11 cellular contexts compared by ENCODE assay signal in the genomic region with DNA sequence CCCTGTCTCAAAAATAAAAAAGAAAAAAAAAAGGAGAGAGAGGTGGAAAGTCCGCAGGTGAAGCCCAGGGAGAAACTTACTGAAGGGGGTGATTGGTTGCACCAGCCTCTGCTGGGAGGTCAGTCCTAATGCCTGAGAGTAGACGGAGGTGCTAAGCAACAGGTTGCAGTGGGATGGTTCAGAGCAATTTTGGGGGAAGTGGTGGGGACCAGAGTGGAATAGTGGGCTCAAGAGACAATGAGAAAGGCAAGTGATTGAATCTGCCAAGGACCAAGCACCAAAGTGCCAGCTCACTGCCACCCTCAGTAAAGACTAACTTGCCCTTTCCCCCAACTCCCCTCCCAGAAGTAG.
DNase-seq lines count a peak whose midpoint lies in the region; ATAC-seq and TF ChIP-seq lines count a peak whose summit lies in the region.
"Had no signal": no experiment of that assay in that cellular context is flagged by ENCODE, and none has a peak within 500 bp of the region (broad histone marks: within the 10 kb centered on the region; RNA-seq: fewer than 3 reads in every experiment).

No MANE protein-coding gene starts in this region.

- H3K4me3 ChIP-seq in CD4-positive, alpha-beta memory T cell (ENCODE audit: low read length in 2 of 2): no peak overlapping the region
- no peak overlapping the region for H3K4me3 ChIP-seq in endodermal cell (ENCODE audit: low read length)
- H3K4me3 ChIP-seq in gastrocnemius medialis: no peak overlapping the region
- H3K4me3 ChIP-seq: SJCRH30 had no signal

- H3K27me3 ChIP-seq in CD4-positive, alpha-beta memory T cell (ENCODE audit: insufficient read depth, low read length): no peaks in the 10 kb centered on the region
- no peaks in the 10 kb centered on the region for H3K27me3 ChIP-seq in endodermal cell (ENCODE audit: control insufficient read depth, insufficient read depth, low read length, poor library complexity, severe bottlenecking)
- no peaks in the 10 kb centered on the region for H3K27me3 ChIP-seq in gastrocnemius medialis
- H3K27me3 ChIP-seq: SJCRH30 had no signal

- no peaks in the 10 kb centered on the region for H3K27me3 Mint-ChIP-seq in CD4-positive, alpha-beta memory T cell
- H3K27me3 Mint-ChIP-seq in endodermal cell (ENCODE audit: insufficient read depth): no peaks in the 10 kb centered on the region
- H3K27me3 Mint-ChIP-seq: CD4-positive, alpha-beta T cell had no signal

- no peaks in the 10 kb centered on the region for H3K36me3 Mint-ChIP-seq in CD4-positive, alpha-beta memory T cell
- H3K36me3 Mint-ChIP-seq in endodermal cell (ENCODE audit: low read depth): peaks cover 58% of the 10 kb centered on the region
- H3K36me3 Mint-ChIP-seq: IgD-negative memory B cell had no signal

- H3K4me1 Mint-ChIP-seq in CD4-positive, alpha-beta memory T cell: peaks cover 6 to 19% (median 14%) of the 10 kb centered on the region in 4 donors
- no peaks in the 10 kb centered on the region for H3K4me1 Mint-ChIP-seq in endodermal cell

- TF ChIP-seq POLR2A in gastrocnemius medialis (IDR thresholded peaks at IDR 0.05): no peak

- H3K27ac ChIP-seq in CD4-positive, alpha-beta memory T cell (ENCODE audit: low read depth, low read length): no peak overlapping the region
- H3K27ac ChIP-seq in RWPE1: peak overlapping the region; percentile 60
- H3K27ac ChIP-seq in endodermal cell (ENCODE audit: low read depth, low read length): no peak overlapping the region
- peak overlapping the region; percentile 10 to 54 (median 30) for H3K27ac ChIP-seq in gastrocnemius medialis
- H3K27ac ChIP-seq: SJCRH30 had no signal

- POLR2A ChIA-PET in CD4-positive, alpha-beta memory T cell (lab: Charles Lee; ENCODE audit: partially characterized antibody): no interaction called here
- POLR2A ChIA-PET in RWPE1 (lab: Yijun Ruan, JAX; ENCODE audit: low non-redundant PET): no interaction called here

- no peak for DNase-seq in CD4-positive, alpha-beta memory T cell
- DNase-seq in RWPE1 (ENCODE audit: low spot score) (no peak), endodermal cell (no peak), gastrocnemius medialis (no peak), nucleus accumbens (lab: John Stamatoyannopoulos, UW) (no peak)
- DNase-seq: NCI-H524 treated with DMSO at 0.1 percent for 48 hours had no signal

- peak overlapping the region in 4 of 7 donors; percentile 25 to 80 (median 46) for H3K27ac Mint-ChIP-seq in CD4-positive, alpha-beta memory T cell
- H3K27ac Mint-ChIP-seq in endodermal cell: peak overlapping the region; percentile 35
- H3K27ac Mint-ChIP-seq: CD4-positive, alpha-beta T cell; IgD-negative memory B cell had no signal

- no peaks in the 10 kb centered on the region for H3K9me3 Mint-ChIP-seq in CD4-positive, alpha-beta memory T cell
- no peaks in the 10 kb centered on the region for H3K9me3 Mint-ChIP-seq in endodermal cell
- H3K9me3 Mint-ChIP-seq: CD4-positive, alpha-beta T cell; IgD-negative memory B cell had no signal

- H3K4me3 Mint-ChIP-seq in CD4-positive, alpha-beta memory T cell: peak overlapping the region in 1 of 8 donors; percentile 15
- H3K4me3 Mint-ChIP-seq in endodermal cell: no peak overlapping the region
- H3K4me3 Mint-ChIP-seq: CD4-positive, alpha-beta T cell; IgD-negative memory B cell had no signal

- CTCF ChIA-PET in CD4-positive, alpha-beta memory T cell (lab: Charles Lee; ENCODE audit: partially characterized antibody): interaction anchor here (1.0 to 5.1 kb wide), 15 partner anchors 8 to 166 kb away, joined by 3 to 53 read pairs (median 5); no protein-coding TSS in a partner anchor
- CTCF ChIA-PET in RWPE1 (lab: Yijun Ruan, JAX): interaction anchor here (0.5 to 1.7 kb wide), 8 partner anchors 13 to 149 kb away, joined by 3 to 9 read pairs (median 4); no protein-coding TSS in a partner anchor

- H3K36me3 ChIP-seq in CD4-positive, alpha-beta memory T cell (ENCODE audit: insufficient read depth, low read length): no peaks in the 10 kb centered on the region
- H3K36me3 ChIP-seq in endodermal cell (ENCODE audit: control insufficient read depth, insufficient read depth, low read length): peaks cover 35% of the 10 kb centered on the region
- peaks cover 0 to 9% of the 10 kb centered on the region in 2 donors for H3K36me3 ChIP-seq in gastrocnemius medialis

- TF ChIP-seq CTCF in RWPE1 (conservative IDR thresholded peaks at IDR 0.05; ENCODE audit: low read depth): no peak
- no peak for TF ChIP-seq CTCF in endodermal cell (conservative IDR thresholded peaks at IDR 0.05)
- no peak for TF ChIP-seq CTCF in gastrocnemius medialis (IDR thresholded peaks at IDR 0.05 in 4 of 5, conservative IDR thresholded peaks at IDR 0.05 in 1 of 5)

- WGBS in endodermal cell (ENCODE audit: insufficient coverage in 1 of 2, insufficient read length in 1 of 2), 2 experiments: 95 to 97% methylated on average over 2 of the region's 2 CpGs

- no peak overlapping the region for H3K9ac ChIP-seq in endodermal cell (ENCODE audit: extremely low read depth, low read length, poor library complexity, severe bottlenecking)

- in situ Hi-C loops in gastrocnemius medialis (cut with MboI; ENCODE audit: low sequenced_read_pairs in 4 of 4): loop anchor here in 2 of 4 donors (10.0 kb wide), 1 partner anchor 142 kb away; no protein-coding TSS in a partner anchor

- peaks cover 11% of the 10 kb centered on the region for H3K4me1 ChIP-seq in CD4-positive, alpha-beta memory T cell (ENCODE audit: insufficient read depth, low read length)
- H3K4me1 ChIP-seq in endodermal cell (ENCODE audit: control insufficient read depth, insufficient read depth, low read length) (no peaks in the 10 kb centered on the region), gastrocnemius medialis (no peaks in the 10 kb centered on the region)
- H3K4me1 ChIP-seq: SJCRH30 had no signal

- intact Hi-C loops in CD4-positive, alpha-beta memory T cell (cut with micrococcal nuclease): loop anchor here (10.0 kb wide), 1 partner anchor 362 kb away; no protein-coding TSS in a partner anchor
- intact Hi-C loops in gastrocnemius medialis (cut with DNase I; ENCODE audit: low total_unique reads): loop anchor here (5.0 kb wide), 1 partner anchor 150 kb away; no protein-coding TSS in a partner anchor

- no peaks in the 10 kb centered on the region for H3K9me3 ChIP-seq in CD4-positive, alpha-beta memory T cell (ENCODE audit: control insufficient read depth in 1 of 2, low read length in 2 of 2)
- H3K9me3 ChIP-seq in endodermal cell (ENCODE audit: control insufficient read depth, low read length): no peaks in the 10 kb centered on the region
- no peaks in the 10 kb centered on the region for H3K9me3 ChIP-seq in gastrocnemius medialis
- H3K9me3 ChIP-seq: SJCRH30 had no signal

- ATAC-seq in gastrocnemius medialis: no peak
- no peak for ATAC-seq in HG03439 (IDR thresholded peaks at IDR 0.05; ENCODE audit: unreplicated experiment)
- ATAC-seq in HG03469 (IDR thresholded peaks at IDR 0.05; ENCODE audit: unreplicated experiment): no peak

Comparison
In these comparisons a context has a peak if more than half of its experiments do, and no peak if none do; other contexts are left out.
1. H3K27ac ChIP-seq: peak in RWPE1 (single experiment) and gastrocnemius medialis (4 of 4); none in CD4-positive, alpha-beta memory T cell (single experiment) and endodermal cell (single experiment).